Comparison of ENCODE assay signal across 15 cellular contexts in the genomic region with DNA sequence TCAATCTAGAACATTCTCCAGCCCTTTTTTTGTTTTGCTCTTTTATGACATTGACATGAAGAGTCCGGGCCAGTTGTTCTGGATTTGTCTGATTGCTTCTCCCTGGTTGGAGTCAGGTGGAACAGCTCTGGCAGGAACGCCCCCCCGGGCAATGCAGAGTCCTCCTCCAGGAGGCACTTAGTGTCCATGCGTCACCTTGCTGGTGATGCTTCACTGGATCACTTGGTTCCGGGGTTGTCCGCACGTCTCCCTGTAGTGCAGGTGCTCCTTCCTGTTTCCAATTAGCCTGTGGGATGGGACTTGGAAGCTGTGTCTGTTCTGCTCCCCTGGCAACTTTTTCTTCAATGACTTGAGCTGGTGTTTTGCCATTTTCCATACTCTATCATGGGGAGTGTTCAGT. TPM values are rescaled to one million over a fixed set of nuclear protein-coding genes. Genes with fewer than 3 reads are reported as not detected.
DNase-seq lines count a peak whose midpoint lies in the region; TF ChIP-seq lines count a peak whose summit lies in the region.
"Had no signal": no experiment of that assay in that cellular context is flagged by ENCODE, and none has a peak within 500 bp of the region (broad histone marks: within the 10 kb centered on the region; RNA-seq: fewer than 3 reads in every experiment).

No MANE protein-coding gene starts in this region.

- H4K20me1 ChIP-seq in osteoblast (ENCODE audit: insufficient read depth, low read length), result peaks cover 77% of the 10 kb centered on the region

- POLR2A ChIA-PET in CD8-positive, alpha-beta memory T cell (lab: Charles Lee), result interaction anchor here (0.7 to 5.9 kb wide), 3 partner anchors 10 to 20 kb away, joined by 4 to 89 read pairs (median 15); partner anchors contain the start of gene CSK

- peaks cover 99% of the 10 kb centered on the region for H3K4me1 ChIP-seq in CD8-positive, alpha-beta memory T cell (ENCODE audit: insufficient read depth, low read length)
- H3K4me1 ChIP-seq in adipocyte (ENCODE audit: control insufficient read depth, insufficient read depth, low read length) (peaks cover 31% of the 10 kb centered on the region), osteoblast (ENCODE audit: insufficient read depth, low read length) (peaks cover 52% of the 10 kb centered on the region)

- peaks cover 0 to 3% of the 10 kb centered on the region in 2 donors for H3K27me3 Mint-ChIP-seq in CD8-positive, alpha-beta memory T cell

- no peak overlapping the region for H3K4me2 ChIP-seq in osteoblast (ENCODE audit: insufficient read depth, low read length)

- H3K4me3 ChIP-seq in CD8-positive, alpha-beta memory T cell (ENCODE audit: low read length), result peak overlapping the region; percentile 3
- H3K4me3 ChIP-seq in HL-60 (replicated peaks; ENCODE audit: insufficient read depth, low read length), result no peak overlapping the region
- no peak overlapping the region for H3K4me3 ChIP-seq in adipocyte (ENCODE audit: low read length)
- H3K4me3 ChIP-seq in osteoblast (ENCODE audit: insufficient read depth, low read length), result no peak overlapping the region

- DNase-seq in CD8-positive, alpha-beta memory T cell, result no peak
- DNase-seq in HL-60 (ENCODE audit: low read depth in 1 of 2, low spot score in 1 of 2) (no peak), adipocyte (ENCODE audit: low read depth) (no peak), osteoblast (ENCODE audit: insufficient read length, low spot score, missing footprints) (peak; percentile 19), NCI-H2227 (lab: John Stamatoyannopoulos, UW; ENCODE audit: unreplicated experiment) (no peak), medulla oblongata (ENCODE audit: extremely low spot score) (no peak), inferior parietal cortex (ENCODE audit: extremely low spot score) (no peak)
- DNase-seq: brain microvascular endothelial cell, DMS153, midbrain, NCI-H187 had no signal

- H3K27ac Mint-ChIP-seq in CD8-positive, alpha-beta memory T cell, result peak overlapping the region; percentile 81 to 98 (median 93)

- H3K79me2 ChIP-seq in osteoblast (ENCODE audit: insufficient read depth, low read length), result peaks cover 97% of the 10 kb centered on the region

- no peak overlapping the region for H3K27ac ChIP-seq in CD8-positive, alpha-beta memory T cell (ENCODE audit: low read depth, low read length)
- H3K27ac ChIP-seq in HL-60 (replicated peaks) (peak overlapping the region; percentile 91), osteoblast (ENCODE audit: low read depth, low read length) (peak overlapping the region; percentile 81)

- H3K4me1 Mint-ChIP-seq in CD8-positive, alpha-beta memory T cell, result peaks cover 90 to 96% (median 94%) of the 10 kb centered on the region in 3 donors

- H3K36me3 Mint-ChIP-seq in CD8-positive, alpha-beta memory T cell, result peaks cover 0 to 30% (median 7%) of the 10 kb centered on the region in 3 donors

- CTCF ChIA-PET in CD8-positive, alpha-beta memory T cell (lab: Charles Lee), result interaction anchor here (3.4 to 15.8 kb wide), 2 partner anchors 15 to 159 kb away, joined by 19 to 1086 read pairs; partner anchors contain the start of gene CSK

- H3K4me3 Mint-ChIP-seq in CD8-positive, alpha-beta memory T cell, result peak overlapping the region; percentile 68 to 95 (median 85)

- peaks cover 11% of the 10 kb centered on the region for H3K36me3 ChIP-seq in CD8-positive, alpha-beta memory T cell (ENCODE audit: insufficient read depth, low read length)
- H3K36me3 ChIP-seq in adipocyte (ENCODE audit: control insufficient read depth, insufficient read depth, low read length, severe bottlenecking) (no peaks in the 10 kb centered on the region), osteoblast (ENCODE audit: insufficient read depth, low read length) (no peaks in the 10 kb centered on the region)
- H3K36me3 ChIP-seq: brain microvascular endothelial cell had no signal

- TF ChIP-seq CTCF in HL-60 (IDR thresholded peaks at IDR 0.05; ENCODE audit: insufficient read depth, low read length) (no peak), osteoblast (IDR thresholded peaks at IDR 0.05; ENCODE audit: extremely low read depth, low read depth, low read length) (no peak)

- peak overlapping the region; percentile 61 for H3K9ac ChIP-seq in adipocyte (ENCODE audit: low read length)

- H2AFZ ChIP-seq in osteoblast (ENCODE audit: low read length), result no peak overlapping the region

- H3K9me3 ChIP-seq in CD8-positive, alpha-beta memory T cell (ENCODE audit: low read length), result no peaks in the 10 kb centered on the region
- no peaks in the 10 kb centered on the region for H3K9me3 ChIP-seq in adipocyte (ENCODE audit: control insufficient read depth, low read length)
- H3K9me3 ChIP-seq in osteoblast (ENCODE audit: low read depth, low read length), result no peaks in the 10 kb centered on the region

- no peaks in the 10 kb centered on the region for H3K27me3 ChIP-seq in CD8-positive, alpha-beta memory T cell (ENCODE audit: insufficient read depth, low read length, poor library complexity, severe bottlenecking)
- H3K27me3 ChIP-seq in HL-60 (ENCODE audit: insufficient read depth, poor library complexity, severe bottlenecking) (no peaks in the 10 kb centered on the region), adipocyte (replicated peaks; ENCODE audit: control insufficient read depth, insufficient read depth, low read length) (no peaks in the 10 kb centered on the region), osteoblast (ENCODE audit: insufficient read depth, low read length) (no peaks in the 10 kb centered on the region)
- H3K27me3 ChIP-seq: brain microvascular endothelial cell had no signal

- H3K9me3 Mint-ChIP-seq in CD8-positive, alpha-beta memory T cell, result no peaks in the 10 kb centered on the region

RNA-seq across cellular contexts. Expression of gene CSK, which starts 9.8 kb away (rescaled TPM):
- 100 to 1,000 TPM; 288 to 294 TPM for total RNA-seq in CD8-positive, alpha-beta memory T cell
- polyA plus RNA-seq in CD8-positive, alpha-beta memory T cell, result 154 TPM
- total RNA-seq in osteoblast, result 30.6 and 31.5 TPM in 2 replicates

RNA-seq across cellular contexts. Expression of gene LMAN1L, which starts 21.0 kb away (rescaled TPM):
- under 1 TPM in 1 of 2 experiments, not detected in 1; 0.27 TPM for total RNA-seq in CD8-positive, alpha-beta memory T cell
- not detected for polyA plus RNA-seq in CD8-positive, alpha-beta memory T cell
- total RNA-seq in osteoblast, result under 0.01 TPM in 1 of 2 replicates, not detected in the other
- total RNA-seq: epithelial cell of proximal tubule, subcutaneous adipose tissue had no signal

RNA-seq across cellular contexts. Expression of gene CPLX3, which starts 34.8 kb away (rescaled TPM):
- total RNA-seq in CD8-positive, alpha-beta memory T cell, result not detected
- not detected for polyA plus RNA-seq in CD8-positive, alpha-beta memory T cell
- not detected in 2 replicates for total RNA-seq in osteoblast
- total RNA-seq: activated CD8-positive, alpha-beta memory T cell treated with anti-CD3 and anti-CD28 coated beads for 36 hours; epithelial cell of proximal tubule; subcutaneous adipose tissue had no signal

RNA-seq across cellular contexts. Expression of gene CYP1A2, which starts 43.0 kb away (rescaled TPM):
- not detected for total RNA-seq in CD8-positive, alpha-beta memory T cell
- not detected for polyA plus RNA-seq in CD8-positive, alpha-beta memory T cell
- not detected in 2 replicates for total RNA-seq in osteoblast
- total RNA-seq: activated CD8-positive, alpha-beta memory T cell treated with anti-CD3 and anti-CD28 coated beads for 36 hours; epithelial cell of proximal tubule; subcutaneous adipose tissue; T-helper 1 cell treated with Interleukin-12 subunit alpha and Interleukin-12 subunit beta and Interleukin-4 antibody, amounts not matched to agents 30 ng/mL and 1 ng/mL, for 36 hours had no signal

RNA-seq across cellular contexts. Expression of gene ULK3, which starts 51.3 kb away (rescaled TPM):
- 10 to 100 TPM; 53.9 to 60.1 TPM for total RNA-seq in CD8-positive, alpha-beta memory T cell
- polyA plus RNA-seq in CD8-positive, alpha-beta memory T cell, result 43.1 TPM
- total RNA-seq in osteoblast, result 19.4 and 21.4 TPM in 2 replicates
